In genomic region chr10:17212802-17213204, GRCh38 we compare ENCODE assay signal across 1 cellular context.
A peak's percentile ranks its signal among the peaks of the same experiment; 100 is the strongest.
TF ChIP-seq lines count a peak whose summit lies in the region.

No MANE protein-coding gene starts in this region.

TF ChIP-seq in K562, 482 proteins besides CTCF, POLR2A, EP300 and RAD21 (continued from another document):
- TF ChIP-seq SAP30 (IDR thresholded peaks at IDR 0.05; ENCODE audit: borderline replicate concordance, insufficient read depth, low read depth, low read length, poor library complexity, severe bottlenecking): no peak
- no peak for TF ChIP-seq RB1 (IDR thresholded peaks at IDR 0.05; ENCODE audit: low read depth)
- no peak for TF ChIP-seq MED1 (CRISPR knock-in tag; IDR thresholded peaks at IDR 0.05; ENCODE audit: borderline replicate concordance)
- no peak for TF ChIP-seq HEY1 (CRISPR knock-in tag; IDR thresholded peaks at IDR 0.05; ENCODE audit: borderline replicate concordance)
- no peak for TF ChIP-seq ZNF253 (CRISPR knock-in tag; conservative IDR thresholded peaks at IDR 0.05)
- TF ChIP-seq ZBTB8A (IDR thresholded peaks at IDR 0.05; ENCODE audit: partially characterized antibody): no peak
- no peak for TF ChIP-seq CHD7 (IDR thresholded peaks at IDR 0.05; ENCODE audit: low read depth, low read length)
- TF ChIP-seq CGGBP1 (CRISPR knock-in tag; IDR thresholded peaks at IDR 0.05): no peak
- TF ChIP-seq ZNF263 (CRISPR knock-in tag; IDR thresholded peaks at IDR 0.05; ENCODE audit: borderline replicate concordance): peak; percentile 40; the same call in 1 of the 2 replicates
- peak; percentile 34; the same call in 1 of the 2 replicates for TF ChIP-seq SMAD4 (CRISPR knock-in tag; conservative IDR thresholded peaks at IDR 0.05)
- TF ChIP-seq KLF16 (IDR thresholded peaks at IDR 0.05): no peak
- no peak for TF ChIP-seq ZNF551 (CRISPR knock-in tag; IDR thresholded peaks at IDR 0.05)
- TF ChIP-seq, protein P1, sequence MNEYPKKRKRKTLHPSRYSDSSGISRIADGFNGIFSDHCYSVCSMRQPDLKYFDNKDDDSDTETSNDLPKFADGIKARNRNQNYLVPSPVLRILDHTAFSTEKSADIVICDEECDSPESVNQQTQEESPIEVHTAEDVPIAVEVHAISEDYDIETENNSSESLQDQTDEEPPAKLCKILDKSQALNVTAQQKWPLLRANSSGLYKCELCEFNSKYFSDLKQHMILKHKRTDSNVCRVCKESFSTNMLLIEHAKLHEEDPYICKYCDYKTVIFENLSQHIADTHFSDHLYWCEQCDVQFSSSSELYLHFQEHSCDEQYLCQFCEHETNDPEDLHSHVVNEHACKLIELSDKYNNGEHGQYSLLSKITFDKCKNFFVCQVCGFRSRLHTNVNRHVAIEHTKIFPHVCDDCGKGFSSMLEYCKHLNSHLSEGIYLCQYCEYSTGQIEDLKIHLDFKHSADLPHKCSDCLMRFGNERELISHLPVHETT (CRISPR knock-in tag; conservative IDR thresholded peaks at IDR 0.05 in 1 of 2, IDR thresholded peaks at IDR 0.05 in 1 of 2): no peak; a peak in 1 of 4 replicates
- no peak for TF ChIP-seq LCOR (CRISPR knock-in tag; IDR thresholded peaks at IDR 0.05)
- TF ChIP-seq NCOR1 (IDR thresholded peaks at IDR 0.05): 0 out of 2 replicates have a peak, but pooled peaks have one; percentile 25
- TF ChIP-seq NFE2L1 (tag; IDR thresholded peaks at IDR 0.05; ENCODE audit: borderline replicate concordance, low read depth): no peak
- no peak for TF ChIP-seq MTA2 (IDR thresholded peaks at IDR 0.05; ENCODE audit: low read depth)
- TF ChIP-seq ERF (CRISPR knock-in tag; IDR thresholded peaks at IDR 0.05): no peak
- TF ChIP-seq ZBTB26 (CRISPR knock-in tag; IDR thresholded peaks at IDR 0.05): 0 out of 2 replicates have a peak, but pooled peaks have one; percentile 45
- no peak for TF ChIP-seq TCFL5 (CRISPR knock-in tag; conservative IDR thresholded peaks at IDR 0.05)
- TF ChIP-seq CHCHD3 (CRISPR knock-in tag; IDR thresholded peaks at IDR 0.05): no peak
- TF ChIP-seq, protein P2, sequence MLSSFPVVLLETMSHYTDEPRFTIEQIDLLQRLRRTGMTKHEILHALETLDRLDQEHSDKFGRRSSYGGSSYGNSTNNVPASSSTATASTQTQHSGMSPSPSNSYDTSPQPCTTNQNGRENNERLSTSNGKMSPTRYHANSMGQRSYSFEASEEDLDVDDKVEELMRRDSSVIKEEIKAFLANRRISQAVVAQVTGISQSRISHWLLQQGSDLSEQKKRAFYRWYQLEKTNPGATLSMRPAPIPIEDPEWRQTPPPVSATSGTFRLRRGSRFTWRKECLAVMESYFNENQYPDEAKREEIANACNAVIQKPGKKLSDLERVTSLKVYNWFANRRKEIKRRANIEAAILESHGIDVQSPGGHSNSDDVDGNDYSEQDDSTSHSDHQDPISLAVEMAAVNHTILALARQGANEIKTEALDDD (IDR thresholded peaks at IDR 0.05): peak; percentile 90
- peak in 1 of 2 experiments; percentile 37; a peak in 1 of 4 replicates for TF ChIP-seq HDAC1 (IDR thresholded peaks at IDR 0.05)
- peak; percentile 60; the same call in 1 of the 2 replicates for TF ChIP-seq DMBX1 (CRISPR knock-in tag; IDR thresholded peaks at IDR 0.05; ENCODE audit: borderline replicate concordance)
- TF ChIP-seq NR3C1 (CRISPR knock-in tag; IDR thresholded peaks at IDR 0.05): no peak
- TF ChIP-seq ZNF444 (CRISPR knock-in tag; IDR thresholded peaks at IDR 0.05): no peak
- no peak for TF ChIP-seq SRSF7 (optimal IDR thresholded peaks at IDR 0.05; ENCODE audit: low read depth, low read length)
TF ChIP-seq in K562: peak in this region for 45.
